ENCODE assay signal across 12 cellular contexts in genomic region chr14:106662947-106663346, GRCh38.
"Had no signal": no experiment of that assay in that cellular context is flagged by ENCODE, and none has a peak within 500 bp of the region (broad histone marks: within the 10 kb centered on the region; RNA-seq: fewer than 3 reads in every experiment).

No MANE protein-coding gene starts in this region.

- FAIRE-seq: small intestine had no signal

- DNase-seq: activated CD4-positive, alpha-beta memory T cell treated with anti-CD3 and anti-CD28 coated beads for 36 hours; activated CD4-positive, CD25-positive, alpha-beta regulatory T cell treated with anti-CD3 and anti-CD28 coated beads, Interleukin-2, amount 50 U/mL, for 72 hours; activated naive CD4-positive, alpha-beta T cell treated with anti-CD3 and anti-CD28 coated beads, Interleukin-2, amount 50 U/mL, for 16 hours; dermis blood vessel endothelial cell; hypothalamus; immature natural killer cell; small intestine; substantia nigra had no signal

- H3K36me3 Mint-ChIP-seq: activated CD4-positive, alpha-beta memory T cell treated with anti-CD3 and anti-CD28 coated beads for 36 hours; immature natural killer cell; natural killer cell had no signal

- H3K4me3 Mint-ChIP-seq: activated CD4-positive, alpha-beta memory T cell treated with anti-CD3 and anti-CD28 coated beads for 36 hours; activated T-helper 1 cell treated with anti-CD3 and anti-CD28 coated beads, Interleukin-12 subunit alpha, Interleukin-12 subunit beta, Interleukin-2, Interleukin-4 antibody, amounts not matched to agents 30 ng/mL and 10 ng/mL and 1 ng/mL, durations not matched to agents 14 hours and 24 hours and 36 hours; endodermal cell; immature natural killer cell; natural killer cell had no signal

- H3K4me1 Mint-ChIP-seq: endodermal cell had no signal

- ATAC-seq: left colon had no signal

- H3K27ac Mint-ChIP-seq: activated CD4-positive, alpha-beta memory T cell treated with anti-CD3 and anti-CD28 coated beads for 36 hours; activated T-helper 1 cell treated with anti-CD3 and anti-CD28 coated beads, Interleukin-12 subunit alpha, Interleukin-12 subunit beta, Interleukin-2, Interleukin-4 antibody, amounts not matched to agents 30 ng/mL and 10 ng/mL and 1 ng/mL, durations not matched to agents 14 hours and 24 hours and 36 hours; endodermal cell had no signal

- H3K9me3 Mint-ChIP-seq: activated CD4-positive, alpha-beta memory T cell treated with anti-CD3 and anti-CD28 coated beads for 36 hours; natural killer cell had no signal
